ENCODE assay signal across 26 cellular contexts in the genomic region with DNA sequence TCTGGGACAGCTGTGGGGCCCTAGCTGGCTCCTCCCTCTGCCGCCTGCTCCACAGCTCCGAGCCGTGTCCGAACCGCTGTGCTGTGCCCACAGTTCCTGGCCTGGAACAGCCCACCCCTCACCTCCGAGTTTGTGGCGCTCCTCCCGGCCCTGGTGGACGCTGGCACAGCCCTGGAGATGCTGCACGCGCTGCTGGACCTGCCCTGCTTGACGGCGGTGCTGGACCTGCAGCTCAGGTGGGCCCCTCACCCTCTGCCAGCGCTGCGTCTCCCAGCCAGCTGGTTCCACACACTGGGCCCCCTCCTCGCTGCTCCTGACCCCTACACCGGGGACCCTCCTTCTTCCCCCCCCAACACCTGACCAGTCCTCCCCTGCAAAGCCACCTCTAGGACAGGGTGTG.
"Had no signal": no experiment of that assay in that cellular context is flagged by ENCODE, and none has a peak within 500 bp of the region (broad histone marks: within the 10 kb centered on the region; RNA-seq: fewer than 3 reads in every experiment).

No MANE protein-coding gene starts in this region.

- H3K4me3 ChIP-seq: colonic mucosa, hepatocyte, lung, psoas muscle, skin epidermis, suprapubic skin, thyroid gland, upper lobe of left lung, uterus had no signal

- FAIRE-seq: endothelial cell of umbilical vein had no signal

- H3K4me3 Mint-ChIP-seq: endodermal cell, naive B cell, nephron had no signal

- H3K27ac ChIP-seq: colonic mucosa, hepatocyte, neutrophil, psoas muscle, skin epidermis, suprapubic skin, thyroid gland, upper lobe of left lung, uterus had no signal

- H3K9me3 ChIP-seq: colonic mucosa, neutrophil, psoas muscle, suprapubic skin, thyroid gland, upper lobe of left lung, uterus had no signal

- H2AFZ ChIP-seq: hepatocyte had no signal

- DNase-seq: colonic mucosa; dermis blood vessel endothelial cell; endodermal cell; erythroblast; foreskin melanocyte; head of caudate nucleus; left colon; left ventricle myocardium superior; mesenchymal stem cell; midbrain; naive B cell; retina; stimulated activated CD4-positive, alpha-beta T cell treated with anti-CD3 and anti-CD28 coated beads, Interleukin-12 subunit alpha, Interleukin-12 subunit beta, amount 100 ng/mL, for 4 hours; stimulated activated naive CD8-positive, alpha-beta T cell treated with anti-CD3 and anti-CD28 coated beads, Interleukin-15, Interleukin-2, amounts not matched to agents 100 U/mL and 50 U/mL, for 24 hours; thyroid gland; uterus had no signal

- H3K79me2 ChIP-seq: hepatocyte had no signal

- H3K27me3 ChIP-seq: colonic mucosa, hepatocyte, neutrophil, suprapubic skin, thyroid gland, upper lobe of left lung, uterus had no signal

- H3K4me2 ChIP-seq: hepatocyte had no signal

- H3K27ac Mint-ChIP-seq: endodermal cell, nephron had no signal

- ATAC-seq: left colon; left ventricle myocardium superior; psoas muscle; sciatic nerve; stimulated activated naive CD8-positive, alpha-beta T cell treated with anti-CD3 and anti-CD28 coated beads, Interleukin-15, Interleukin-2, amounts not matched to agents 100 U/mL and 50 U/mL, for 24 hours had no signal

- H3K36me3 ChIP-seq: uterus had no signal

- H3K9me3 Mint-ChIP-seq: endodermal cell, naive B cell, nephron had no signal

- H3K4me1 ChIP-seq: uterus had no signal

- H3K36me3 Mint-ChIP-seq: naive B cell had no signal

- H3K27me3 Mint-ChIP-seq: naive B cell had no signal

- H3K4me1 Mint-ChIP-seq: endodermal cell, nephron had no signal
